1 cellular context compared by ENCODE assay signal in genomic region chr1:35893051-35893879, GRCh38.
TF ChIP-seq lines count a peak whose summit lies in the region.

No MANE protein-coding gene starts in this region.

TF ChIP-seq in IMR-90, 13 proteins besides CTCF, POLR2A, EP300 and RAD21:
- TF ChIP-seq SMC3 (IDR thresholded peaks at IDR 0.05; ENCODE audit: low read depth, low read length) (no peak), ELK1 (IDR thresholded peaks at IDR 0.05; ENCODE audit: borderline replicate concordance, low read depth, low read length) (no peak), BHLHE40 (IDR thresholded peaks at IDR 0.05; ENCODE audit: low read depth, low read length) (no peak), CHD1 (IDR thresholded peaks at IDR 0.05; ENCODE audit: low read depth, low read length) (no peak), MAZ (IDR thresholded peaks at IDR 0.05; ENCODE audit: borderline replicate concordance, low read depth, low read length) (no peak), FOS (IDR thresholded peaks at IDR 0.05; ENCODE audit: low read depth, low read length) (no peak), RFX5 (IDR thresholded peaks at IDR 0.05; ENCODE audit: low read depth, low read length) (no peak), USF2 (IDR thresholded peaks at IDR 0.05; ENCODE audit: low read depth, low read length) (no peak), MXI1 (IDR thresholded peaks at IDR 0.05; ENCODE audit: borderline replicate concordance, low read depth, low read length) (no peak), NFE2L2 (IDR thresholded peaks at IDR 0.05; ENCODE audit: low read depth, low read length) (no peak), CEBPB (IDR thresholded peaks at IDR 0.05; ENCODE audit: low read depth, low read length) (no peak), MAFK (IDR thresholded peaks at IDR 0.05; ENCODE audit: low read depth, low read length) (no peak), RCOR1 (IDR thresholded peaks at IDR 0.05; ENCODE audit: insufficient replicate concordance, low read length) (no peak)
